Comparison of ENCODE assay signal across 12 cellular contexts in genomic region chr2:241598487-241598886, GRCh38. TPM values are rescaled to one million over a fixed set of nuclear protein-coding genes. Genes with fewer than 3 reads are reported as not detected.
DNase-seq lines count a peak whose midpoint lies in the region; ATAC-seq and TF ChIP-seq lines count a peak whose summit lies in the region.
"Had no signal": no experiment of that assay in that cellular context is flagged by ENCODE, and none has a peak within 500 bp of the region (broad histone marks: within the 10 kb centered on the region; RNA-seq: fewer than 3 reads in every experiment).

No MANE protein-coding gene starts in this region.

- no peak overlapping the region for H2AFZ ChIP-seq in DND-41 (ENCODE audit: low read depth, low read length)

- 0 out of 2 replicates have a peak, but pooled peaks cover 5% of the 10 kb centered on the region for H4K20me1 ChIP-seq in DND-41 (ENCODE audit: insufficient read depth, low read length)

- TF ChIP-seq RAD21 in Ishikawa (IDR thresholded peaks at IDR 0.05; ENCODE audit: low read depth) (peak; percentile 65), liver (IDR thresholded peaks at IDR 0.05) (peak; percentile 68 to 77)

- H3K27me3 ChIP-seq in DND-41 (ENCODE audit: insufficient read depth, low read length, poor library complexity) = no peaks in the 10 kb centered on the region
- H3K27me3 ChIP-seq in liver (ENCODE audit: control insufficient read depth in 4 of 4, insufficient read depth in 4 of 4, low read length in 3 of 4) = no peaks in the 10 kb centered on the region
- H3K27me3 ChIP-seq: thyroid gland had no signal

- peak; percentile 42 for TF ChIP-seq CTCF in DND-41 (IDR thresholded peaks at IDR 0.05; ENCODE audit: borderline replicate concordance, extremely low read depth, low read length, poor library complexity, severe bottlenecking)
- 0 out of 2 replicates have a peak, but pooled peaks have one; percentile 4 for TF ChIP-seq CTCF in WI38 (IDR thresholded peaks at IDR 0.05; ENCODE audit: low read depth, low read length)
- TF ChIP-seq CTCF in liver (IDR thresholded peaks at IDR 0.05; ENCODE audit: low read depth, low read length, missing input control) = peak; percentile 48

- H3K9ac ChIP-seq in DND-41 (ENCODE audit: low read depth, low read length) (no peak overlapping the region), liver (ENCODE audit: low read depth in 1 of 2, low read length in 2 of 2) (no peak overlapping the region)

- H3K36me3 ChIP-seq in DND-41 (ENCODE audit: insufficient read depth, low read length) = peaks cover 70% of the 10 kb centered on the region
- peaks cover 4 to 39% (median 24%) of the 10 kb centered on the region in 4 donors for H3K36me3 ChIP-seq in liver (ENCODE audit: control insufficient read depth in 4 of 4, insufficient read depth in 3 of 4, low read depth in 1 of 4, low read length in 3 of 4)

- TF ChIP-seq EP300 in Ishikawa (IDR thresholded peaks at IDR 0.05; ENCODE audit: borderline replicate concordance) = no peak

- H3K4me2 ChIP-seq in DND-41 (ENCODE audit: insufficient read depth, low read length) = no peak overlapping the region

- no peaks in the 10 kb centered on the region for H3K9me3 ChIP-seq in DND-41 (ENCODE audit: insufficient read depth, low read length, severe bottlenecking)
- no peaks in the 10 kb centered on the region for H3K9me3 ChIP-seq in liver (ENCODE audit: control insufficient read depth in 4 of 4, low read length in 3 of 4)
- H3K9me3 ChIP-seq: thyroid gland had no signal

- ATAC-seq in DND-41 (ENCODE audit: insufficient read depth, low read depth) (no peak), GM21825 (IDR thresholded peaks at IDR 0.05; ENCODE audit: unreplicated experiment) (no peak)

- H3K4me3 ChIP-seq in DND-41 (ENCODE audit: low read depth in 1 of 2, low read length in 2 of 2) = no peak overlapping the region
- H3K4me3 ChIP-seq in WI38 (ENCODE audit: low read depth, low read length) = no peak overlapping the region
- H3K4me3 ChIP-seq in liver (ENCODE audit: low read depth in 1 of 3, low read length in 3 of 3) = no peak overlapping the region
- H3K4me3 ChIP-seq: thyroid gland had no signal

- H3K27ac ChIP-seq in DND-41 (ENCODE audit: low read length) (no peak overlapping the region), liver (ENCODE audit: low read depth in 1 of 2, low read length in 2 of 2) (no peak overlapping the region)
- H3K27ac ChIP-seq: thyroid gland had no signal

- 42% methylated on average over 1 of the region's 1 CpG for WGBS in liver

- H3K4me1 ChIP-seq in DND-41 (ENCODE audit: insufficient read depth, low read length) = no peaks in the 10 kb centered on the region
- H3K4me1 ChIP-seq in liver (ENCODE audit: control insufficient read depth in 4 of 4, insufficient read depth in 4 of 4, low read length in 3 of 4) = no peaks in the 10 kb centered on the region
- H3K4me1 ChIP-seq: thyroid gland had no signal

- H3K79me2 ChIP-seq in DND-41 (ENCODE audit: insufficient read depth, low read length) = no peaks in the 10 kb centered on the region

- DNase-seq in DND-41 (no peak), HuH-7 (ENCODE audit: low spot score) (no peak), epidermal melanocyte (ENCODE audit: insufficient read length, low spot score) (no peak), GM19238 (ENCODE audit: insufficient read length, low spot score) (no peak)
- DNase-seq: effector CD8-positive, alpha-beta T cell; HCEC 1CT; SW 1271 had no signal

TF ChIP-seq in Ishikawa, 13 proteins besides CTCF, POLR2A, EP300 and RAD21:
- no peak for TF ChIP-seq FOXM1 (IDR thresholded peaks at IDR 0.05; ENCODE audit: borderline replicate concordance, low read depth)

TF ChIP-seq in liver, 16 proteins besides CTCF, POLR2A, EP300 and RAD21:
- no peak for TF ChIP-seq JUND (IDR thresholded peaks at IDR 0.05)
- TF ChIP-seq, protein P1, sequence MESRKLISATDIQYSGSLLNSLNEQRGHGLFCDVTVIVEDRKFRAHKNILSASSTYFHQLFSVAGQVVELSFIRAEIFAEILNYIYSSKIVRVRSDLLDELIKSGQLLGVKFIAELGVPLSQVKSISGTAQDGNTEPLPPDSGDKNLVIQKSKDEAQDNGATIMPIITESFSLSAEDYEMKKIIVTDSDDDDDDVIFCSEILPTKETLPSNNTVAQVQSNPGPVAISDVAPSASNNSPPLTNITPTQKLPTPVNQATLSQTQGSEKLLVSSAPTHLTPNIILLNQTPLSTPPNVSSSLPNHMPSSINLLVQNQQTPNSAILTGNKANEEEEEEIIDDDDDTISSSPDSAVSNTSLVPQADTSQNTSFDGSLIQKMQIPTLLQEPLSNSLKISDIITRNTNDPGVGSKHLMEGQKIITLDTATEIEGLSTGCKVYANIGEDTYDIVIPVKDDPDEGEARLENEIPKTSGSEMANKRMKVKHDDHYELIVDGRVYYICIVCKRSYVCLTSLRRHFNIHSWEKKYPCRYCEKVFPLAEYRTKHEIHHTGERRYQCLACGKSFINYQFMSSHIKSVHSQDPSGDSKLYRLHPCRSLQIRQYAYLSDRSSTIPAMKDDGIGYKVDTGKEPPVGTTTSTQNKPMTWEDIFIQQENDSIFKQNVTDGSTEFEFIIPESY (IDR thresholded peaks at IDR 0.05) = no peak
- no peak for TF ChIP-seq FOXA1 (IDR thresholded peaks at IDR 0.05)
- TF ChIP-seq FOXA2 (IDR thresholded peaks at IDR 0.05) = no peak
- TF ChIP-seq GABPA (IDR thresholded peaks at IDR 0.05 in 1 of 2, conservative IDR thresholded peaks at IDR 0.05 in 1 of 2) = no peak
- TF ChIP-seq SP1 (IDR thresholded peaks at IDR 0.05) = no peak
- TF ChIP-seq RXRA (IDR thresholded peaks at IDR 0.05) = peak; percentile 41 to 80
TF ChIP-seq in liver: peak in this region for 1.

RNA-seq across cellular contexts. Expression of gene THAP4, which starts 38.5 kb away (rescaled TPM):
- total RNA-seq in liver = 10 to 100 TPM; 16.8 to 20.5 TPM
- polyA plus RNA-seq in liver = 10 to 100 TPM; 24.8 to 33.1 TPM

RNA-seq across cellular contexts. Expression of gene ATG4B, which starts 39.0 kb away (rescaled TPM):
- 10 to 100 TPM; 31.0 to 50.3 TPM for total RNA-seq in liver
- polyA plus RNA-seq in liver = 10 to 100 TPM; 31.4 to 44.0 TPM

RNA-seq across cellular contexts. Expression of gene BOK, which starts 39.9 kb away (rescaled TPM):
- total RNA-seq in liver = 10 to 100 TPM; 11.3 to 30.5 TPM
- polyA plus RNA-seq in liver = 10 to 100 TPM; 57.5 to 82.1 TPM
